Comparison of ENCODE assay signal across 10 cellular contexts in genomic region chr6:37137881-37138568, GRCh38. TPM values are rescaled to one million over a fixed set of nuclear protein-coding genes. Genes with fewer than 3 reads are reported as not detected.
DNase-seq lines count a peak whose midpoint lies in the region; ATAC-seq and TF ChIP-seq lines count a peak whose summit lies in the region.
"Had no signal": no experiment of that assay in that cellular context is flagged by ENCODE, and none has a peak within 500 bp of the region (broad histone marks: within the 10 kb centered on the region; RNA-seq: fewer than 3 reads in every experiment).

No MANE protein-coding gene starts in this region.

- peak overlapping the region in 1 of 2 experiments; percentile 46 for H3K4ac ChIP-seq in mesenchymal stem cell (ENCODE audit: low read depth in 1 of 2, low read length in 2 of 2)

- no peak overlapping the region for H3K14ac ChIP-seq in mesenchymal stem cell (ENCODE audit: low read length in 2 of 2)

- peak overlapping the region; percentile 35 for H2AK5ac ChIP-seq in mesenchymal stem cell (ENCODE audit: low read length, severe bottlenecking)

- H3K79me1 ChIP-seq in mesenchymal stem cell (replicated peaks; ENCODE audit: low read length, poor library complexity, severe bottlenecking) = no peaks in the 10 kb centered on the region

- peak overlapping the region; percentile 29 to 81 for H3K18ac ChIP-seq in mesenchymal stem cell (ENCODE audit: low read depth in 1 of 2, low read length in 2 of 2)

- H3K9ac ChIP-seq in HUES6 (ENCODE audit: low read length) (peak overlapping the region; percentile 99), mesenchymal stem cell (ENCODE audit: low read length) (peak overlapping the region; percentile 77)

- H2BK5ac ChIP-seq in mesenchymal stem cell (ENCODE audit: low read depth, low read length, poor library complexity, severe bottlenecking) = peak overlapping the region; percentile 91

- no peaks in the 10 kb centered on the region for H3K9me3 ChIP-seq in HUES6 (ENCODE audit: control insufficient read depth, insufficient read depth, low read depth, low read length)
- H3K9me3 ChIP-seq in mesenchymal stem cell (ENCODE audit: control insufficient read depth, low read length) = no peaks in the 10 kb centered on the region
- H3K9me3 ChIP-seq: tibial nerve had no signal

- H3K4me3 ChIP-seq in HUES6 (ENCODE audit: low read depth, low read length) (peak overlapping the region; percentile 78), brain microvascular endothelial cell (ENCODE audit: low read depth, low read length) (peak overlapping the region; percentile 15), mesenchymal stem cell (ENCODE audit: insufficient read depth in 1 of 2, low read depth in 1 of 2, low read length in 2 of 2) (peak overlapping the region in 1 of 2 experiments; percentile 39)
- H3K4me3 ChIP-seq: tibial nerve had no signal

- H2BK120ac ChIP-seq in mesenchymal stem cell (ENCODE audit: low read depth, low read length) = peak overlapping the region; percentile 89

- no peak overlapping the region for H4K8ac ChIP-seq in mesenchymal stem cell (ENCODE audit: low read length)

- peak overlapping the region in 1 of 2 experiments; percentile 20 for H2BK12ac ChIP-seq in mesenchymal stem cell (ENCODE audit: low read length in 2 of 2)

- H3K27ac ChIP-seq in HUES6 (ENCODE audit: low read depth, low read length) = peak overlapping the region; percentile 99
- peak overlapping the region; percentile 98 for H3K27ac ChIP-seq in brain microvascular endothelial cell
- H3K27ac ChIP-seq in mesenchymal stem cell (ENCODE audit: low read length, poor library complexity, severe bottlenecking) = peak overlapping the region; percentile 97

- no peak overlapping the region for H3K23ac ChIP-seq in mesenchymal stem cell (ENCODE audit: low read length in 2 of 2)

- H2BK15ac ChIP-seq in mesenchymal stem cell (ENCODE audit: low read depth, poor library complexity, severe bottlenecking) = peak overlapping the region; percentile 12

- peak overlapping the region; percentile 40 for H3K4me2 ChIP-seq in mesenchymal stem cell (ENCODE audit: low read length, poor library complexity, severe bottlenecking)

- no peaks in the 10 kb centered on the region for H3K27me3 ChIP-seq in HUES6 (ENCODE audit: control insufficient read depth, insufficient read depth, low read length)
- no peaks in the 10 kb centered on the region for H3K27me3 ChIP-seq in brain microvascular endothelial cell (replicated peaks)
- no peaks in the 10 kb centered on the region for H3K27me3 ChIP-seq in mesenchymal stem cell (ENCODE audit: control insufficient read depth in 1 of 2, insufficient read depth in 1 of 2, low read length in 2 of 2)
- H3K27me3 ChIP-seq: tibial nerve had no signal

- DNase-seq in A172 (ENCODE audit: low spot score) (peak; percentile 80), brain microvascular endothelial cell (peak; percentile 81), mesenchymal stem cell (peak; percentile 91), posterior vena cava (ENCODE audit: low spot score) (no peak), left colon (no peak), NCI-H2081 (lab: John Stamatoyannopoulos, UW) (no peak)
- DNase-seq: NCI-H2081 treated with DMSO at 0.1 percent for 48 hours had no signal

- no peak for TF ChIP-seq CTCF in brain microvascular endothelial cell (IDR thresholded peaks at IDR 0.05; ENCODE audit: low read depth, low read length, missing control alignments)

- intact Hi-C loops in posterior vena cava (cut with DNase I) = no loop called here
- intact Hi-C loops in left colon (cut with DNase I, micrococcal nuclease) = no loop called here

- ATAC-seq in HG02852 (IDR thresholded peaks at IDR 0.05; ENCODE audit: unreplicated experiment) = no peak
- ATAC-seq in left colon = no peak

- no peak overlapping the region for H2AFZ ChIP-seq in mesenchymal stem cell (ENCODE audit: low read depth, low read length)

- in situ Hi-C loops in brain microvascular endothelial cell (cut with HindIII; ENCODE audit: low pct_ligation_motif_present, low sequenced_read_pairs) = no loop called here

- peak overlapping the region; percentile 41 for H4K91ac ChIP-seq in mesenchymal stem cell (ENCODE audit: low read length)

- WGBS in mesenchymal stem cell = 11% methylated on average over 13 of the region's 13 CpGs

- peaks cover 3% of the 10 kb centered on the region; the same call in 1 of the 2 replicates for H3K36me3 ChIP-seq in HUES6 (ENCODE audit: control insufficient read depth, insufficient read depth, low read length)
- no peaks in the 10 kb centered on the region for H3K36me3 ChIP-seq in brain microvascular endothelial cell (replicated peaks)
- no peaks in the 10 kb centered on the region for H3K36me3 ChIP-seq in mesenchymal stem cell (ENCODE audit: control insufficient read depth in 1 of 2, insufficient read depth in 2 of 2, low read depth in 1 of 2, low read length in 2 of 2)
- H3K36me3 ChIP-seq: tibial nerve had no signal

- H3K4me1 ChIP-seq in HUES6 (ENCODE audit: control insufficient read depth, insufficient read depth, low read length) = peaks cover 70% of the 10 kb centered on the region
- peaks cover 20% of the 10 kb centered on the region for H3K4me1 ChIP-seq in mesenchymal stem cell (ENCODE audit: control insufficient read depth, insufficient read depth, low read depth, low read length)

RNA-seq across cellular contexts. Expression of gene PIM1, which starts 31.9 kb away (rescaled TPM):
- 10.6 and 20.7 TPM in 2 replicates for total RNA-seq in A172 (2014; rRNA removed; shearing (Covaris generic))
- polyA plus RNA-seq in mesenchymal stem cell (2013, experiment 1 of 2) = 14.5 TPM
- polyA plus RNA-seq in mesenchymal stem cell (2013, experiment 2 of 2) = 13.6 TPM
- total RNA-seq in posterior vena cava (10 to 100 TPM; 32.3 to 34.3 TPM), left colon (10 to 100 TPM; 27.1 to 37.0 TPM)

Comparison
In these comparisons a context has a peak if more than half of its experiments do, and no peak if none do; other contexts are left out.
1. DNase-seq: peak in A172 (single experiment), brain microvascular endothelial cell (single experiment) and mesenchymal stem cell (single experiment); none in posterior vena cava (single experiment), left colon (0 of 2) and NCI-H2081 (0 of 2).
2. Peak in every context shown above with its lines, with median percentiles within 50 percentile points of each other: H3K27ac ChIP-seq.